ENCODE assay signal across 8 cellular contexts in the genomic region with DNA sequence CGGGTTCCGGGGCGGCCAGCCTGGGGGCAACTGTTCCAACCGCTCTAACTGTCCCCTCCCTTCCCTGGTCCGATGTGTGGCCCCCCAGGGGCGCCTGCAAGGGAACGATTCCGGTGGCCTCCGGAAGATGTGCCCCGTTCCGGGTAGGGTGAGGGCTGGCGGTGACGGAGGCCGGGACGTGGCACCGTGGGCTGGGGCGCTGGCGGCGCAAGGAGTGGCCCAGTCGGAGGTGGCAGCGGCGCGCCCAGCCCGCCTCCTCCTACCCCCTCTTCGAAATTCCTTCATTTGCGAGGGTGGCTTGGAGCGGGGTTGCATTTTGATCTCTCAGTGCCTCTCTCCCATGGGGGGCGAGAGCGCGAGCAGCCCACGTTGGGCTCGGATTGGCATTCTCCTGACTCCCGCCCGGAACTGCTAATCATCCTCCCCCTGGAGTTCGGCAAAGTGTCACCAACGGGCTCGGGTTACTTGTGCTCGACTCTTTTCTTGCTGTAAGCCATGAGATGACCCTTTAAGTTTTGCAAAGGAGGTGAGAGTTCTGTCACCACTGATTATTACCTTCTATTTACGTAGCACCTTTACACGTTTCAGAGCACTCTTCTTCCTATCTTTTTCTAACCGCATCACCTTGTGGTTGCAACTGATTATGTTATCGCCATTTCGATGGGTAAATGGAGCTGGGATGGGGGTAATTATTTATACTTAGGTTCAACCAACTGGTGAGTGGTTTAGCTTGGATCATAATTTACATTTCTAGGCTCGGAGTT.
DNase-seq lines count a peak whose midpoint lies in the region; ATAC-seq lines count a peak whose summit lies in the region.

No MANE protein-coding gene starts in this region.

- ATAC-seq in GM18511 (IDR thresholded peaks at IDR 0.05; ENCODE audit: unreplicated experiment) (peak; percentile 63), HG03064 (IDR thresholded peaks at IDR 0.05; ENCODE audit: low read depth, unreplicated experiment) (peak; percentile 43)

- H3K36me3 ChIP-seq in mucosa of rectum (ENCODE audit: control insufficient read depth in 2 of 2, insufficient read depth in 2 of 2, low read length in 2 of 2) = peaks cover 3 to 4% of the 10 kb centered on the region in 2 donors

- peak overlapping the region; percentile 97 to 100 for H3K9ac ChIP-seq in mucosa of rectum (ENCODE audit: low read depth in 1 of 2, low read length in 2 of 2)

- H3K4me1 ChIP-seq in mucosa of rectum (ENCODE audit: control insufficient read depth in 2 of 2, insufficient read depth in 2 of 2, low read length in 2 of 2) = peaks cover 10 to 11% of the 10 kb centered on the region in 2 donors

- H3K27ac ChIP-seq in epithelial cell of prostate (peak overlapping the region; percentile 94), mucosa of rectum (ENCODE audit: low read depth in 2 of 2, low read length in 2 of 2) (peak overlapping the region; percentile 100)

- no peaks in the 10 kb centered on the region for H3K27me3 ChIP-seq in mucosa of rectum (ENCODE audit: control insufficient read depth in 2 of 2, insufficient read depth in 2 of 2, low read length in 2 of 2)

- peak overlapping the region; percentile 96 to 98 for H3K4me3 ChIP-seq in mucosa of rectum (ENCODE audit: low read length in 2 of 2)

- no peaks in the 10 kb centered on the region for H3K9me3 ChIP-seq in mucosa of rectum (ENCODE audit: control insufficient read depth in 2 of 2, low read length in 2 of 2)

- DNase-seq in 8988T (peak; percentile 27), NCI-H748 (lab: John Stamatoyannopoulos, UW; ENCODE audit: unreplicated experiment) (peak; percentile 75), epithelial cell of prostate (ENCODE audit: low read depth, low spot score) (no peak)
- DNase-seq in activated CD8-positive, alpha-beta memory T cell treated with anti-CD3 and anti-CD28 coated beads, Interleukin-2, amount 50 U/mL, for 4 hours = peak; percentile 60
- peak; percentile 27 to 34 for DNase-seq in stimulated activated CD8-positive, alpha-beta memory T cell treated with anti-CD3 and anti-CD28 coated beads, Interleukin-7, amount 100 ng/mL, for 1 hour (ENCODE audit: low read depth in 2 of 2)
